16 cellular contexts compared by ENCODE assay signal in genomic region chr14:101367421-101368261, GRCh38.
"Had no signal": no experiment of that assay in that cellular context is flagged by ENCODE, and none has a peak within 500 bp of the region (broad histone marks: within the 10 kb centered on the region; RNA-seq: fewer than 3 reads in every experiment).

No MANE protein-coding gene starts in this region.

- H3K9ac ChIP-seq: parathyroid adenoma had no signal

- H3K36me3 ChIP-seq: left ventricle myocardium inferior had no signal

- H3K27ac ChIP-seq: left ventricle myocardium inferior, parathyroid adenoma had no signal

- H3K4me1 ChIP-seq: left ventricle myocardium inferior, parathyroid adenoma had no signal

- H3K9me3 ChIP-seq: left ventricle myocardium inferior had no signal

- H3K4me3 ChIP-seq: left ventricle myocardium inferior, skin epidermis had no signal

- H3K79me2 ChIP-seq: parathyroid adenoma had no signal

- DNase-seq: activated CD4-positive, alpha-beta T cell treated with anti-CD3 and anti-CD28 coated beads for 48 hours; activated CD8-positive, alpha-beta memory T cell treated with anti-CD3 and anti-CD28 coated beads, Interleukin-2, amount 50 U/mL, for 48 hours; activated naive CD8-positive, alpha-beta T cell treated with anti-CD3 and anti-CD28 coated beads for 36 hours; amygdala; cortex of kidney; effector CD4-positive, alpha-beta T cell; foreskin fibroblast; glutamatergic neuron; left ventricle myocardium inferior; mesenchymal stem cell; stimulated activated CD4-positive, alpha-beta T cell treated with anti-CD3 and anti-CD28 coated beads, Interleukin-4, amount 100 ng/mL, for 24 hours; stimulated activated CD8-positive, alpha-beta memory T cell treated with anti-CD3 and anti-CD28 coated beads, Interleukin-4, amount 100 ng/mL, for 48 hours; stimulated activated naive CD8-positive, alpha-beta T cell treated with anti-CD3 and anti-CD28 coated beads, Interleukin-15, Interleukin-2, amounts not matched to agents 100 U/mL and 50 U/mL, for 24 hours; T-helper 2 cell had no signal

- ATAC-seq: stimulated activated naive CD8-positive, alpha-beta T cell treated with anti-CD3 and anti-CD28 coated beads, Interleukin-15, Interleukin-2, amounts not matched to agents 100 U/mL and 50 U/mL, for 24 hours had no signal
